8 cellular contexts compared by ENCODE assay signal in genomic region chrX:54044877-54045328, GRCh38. TPM values are rescaled to one million over a fixed set of nuclear protein-coding genes. Genes with fewer than 3 reads are reported as not detected.
DNase-seq lines count a peak whose midpoint lies in the region; ATAC-seq and TF ChIP-seq lines count a peak whose summit lies in the region.

No MANE protein-coding gene starts in this region.

- TF ChIP-seq CTCF in endodermal cell (conservative IDR thresholded peaks at IDR 0.05) = no peak

- H3K9ac ChIP-seq in NT2/D1 (ENCODE audit: insufficient read length, low read depth) (peak overlapping the region; percentile 93), endodermal cell (ENCODE audit: extremely low read depth, low read length, poor library complexity, severe bottlenecking) (peak overlapping the region; percentile 69)

- H3K4me1 ChIP-seq in NT2/D1 (ENCODE audit: insufficient read depth, insufficient read length) (peaks cover 4% of the 10 kb centered on the region), endodermal cell (ENCODE audit: control insufficient read depth, insufficient read depth, low read length) (no peaks in the 10 kb centered on the region), neuron (ENCODE audit: insufficient read depth, low read length) (peaks cover 16% of the 10 kb centered on the region)

- peak overlapping the region; percentile 82 for H3K4me3 ChIP-seq in NT2/D1 (ENCODE audit: insufficient read length, low read depth)
- peak overlapping the region; percentile 77 for H3K4me3 ChIP-seq in endodermal cell (ENCODE audit: low read length)
- peak overlapping the region; percentile 91 for H3K4me3 ChIP-seq in neuron (ENCODE audit: low read length)

- peak overlapping the region; percentile 99 for H3K27ac Mint-ChIP-seq in endodermal cell

- 0 to 3% methylated on average over 3 to 9 of the region's 10 CpGs for WGBS in endodermal cell (ENCODE audit: insufficient coverage in 1 of 2, insufficient read length in 1 of 2), 2 experiments

- H3K9me3 ChIP-seq in NT2/D1 (ENCODE audit: insufficient read depth, low read length) = no peaks in the 10 kb centered on the region
- no peaks in the 10 kb centered on the region for H3K9me3 ChIP-seq in endodermal cell (ENCODE audit: control insufficient read depth, low read length)
- H3K9me3 ChIP-seq in neuron (ENCODE audit: low read length) = no peaks in the 10 kb centered on the region

- H3K9me3 Mint-ChIP-seq in endodermal cell = peaks cover 59% of the 10 kb centered on the region

- no peaks in the 10 kb centered on the region for H3K27me3 Mint-ChIP-seq in endodermal cell (ENCODE audit: insufficient read depth)

- no peaks in the 10 kb centered on the region for H3K27me3 ChIP-seq in NT2/D1 (ENCODE audit: insufficient read depth, insufficient read length)
- no peaks in the 10 kb centered on the region for H3K27me3 ChIP-seq in endodermal cell (ENCODE audit: control insufficient read depth, insufficient read depth, low read length, poor library complexity, severe bottlenecking)
- no peaks in the 10 kb centered on the region for H3K27me3 ChIP-seq in neuron (ENCODE audit: insufficient read depth, low read length)

- peaks cover 11% of the 10 kb centered on the region for H3K36me3 Mint-ChIP-seq in endodermal cell (ENCODE audit: low read depth)

- peaks cover 8% of the 10 kb centered on the region for H3K4me1 Mint-ChIP-seq in endodermal cell

- no peak overlapping the region for H2AFZ ChIP-seq in neuron (ENCODE audit: low read depth, low read length)

- H3K4me3 Mint-ChIP-seq in endodermal cell = peak overlapping the region; percentile 86

- peak overlapping the region; percentile 96 for H3K27ac ChIP-seq in endodermal cell (ENCODE audit: low read depth, low read length)

- DNase-seq in NCI-H524 (lab: John Stamatoyannopoulos, UW) (peak; percentile 60 to 77), NCI-H524 treated with DMSO at 0.1 percent for 48 hours (lab: John Stamatoyannopoulos, UW) (no peak), NT2/D1 (ENCODE audit: low read depth, low spot score) (no peak), endodermal cell (no peak), NCI-H128 (lab: John Stamatoyannopoulos, UW; ENCODE audit: unreplicated experiment) (no peak), activated gamma-delta T cell treated with Interleukin-2 at 50 U/mL for 16 hours (no peak)

- no peak for ATAC-seq in GM21619 (IDR thresholded peaks at IDR 0.05; ENCODE audit: unreplicated experiment)

- H3K36me3 ChIP-seq in NT2/D1 (ENCODE audit: insufficient read depth, insufficient read length, low read length) (peaks cover 22% of the 10 kb centered on the region), endodermal cell (ENCODE audit: control insufficient read depth, insufficient read depth, low read length) (peaks cover 8% of the 10 kb centered on the region), neuron (ENCODE audit: insufficient read depth, low read length) (peaks cover 7% of the 10 kb centered on the region)

RNA-seq across cellular contexts. Expression of gene PHF8, which starts 0.6 kb away (rescaled TPM):
- total RNA-seq in endodermal cell = 10 to 100 TPM; 30.6 to 36.4 TPM
- polyA plus RNA-seq in endodermal cell (2013, experiment 1 of 2) = 22.9 TPM
- 21.7 TPM for polyA plus RNA-seq in endodermal cell (2013, experiment 2 of 2)

Comparison
In these comparisons a context has a peak if more than half of its experiments do, and no peak if none do; other contexts are left out.
1. DNase-seq: peak in NCI-H524 (2 of 2); none in NCI-H524 treated with DMSO at 0.1 percent for 48 hours (single experiment), NT2/D1 (single experiment), endodermal cell (single experiment), NCI-H128 (single experiment) and activated gamma-delta T cell treated with Interleukin-2 at 50 U/mL for 16 hours (single experiment).
2. Peak in every context shown above with its lines, with median percentiles within 50 percentile points of each other: H3K4me3 ChIP-seq.